In the genomic region with DNA sequence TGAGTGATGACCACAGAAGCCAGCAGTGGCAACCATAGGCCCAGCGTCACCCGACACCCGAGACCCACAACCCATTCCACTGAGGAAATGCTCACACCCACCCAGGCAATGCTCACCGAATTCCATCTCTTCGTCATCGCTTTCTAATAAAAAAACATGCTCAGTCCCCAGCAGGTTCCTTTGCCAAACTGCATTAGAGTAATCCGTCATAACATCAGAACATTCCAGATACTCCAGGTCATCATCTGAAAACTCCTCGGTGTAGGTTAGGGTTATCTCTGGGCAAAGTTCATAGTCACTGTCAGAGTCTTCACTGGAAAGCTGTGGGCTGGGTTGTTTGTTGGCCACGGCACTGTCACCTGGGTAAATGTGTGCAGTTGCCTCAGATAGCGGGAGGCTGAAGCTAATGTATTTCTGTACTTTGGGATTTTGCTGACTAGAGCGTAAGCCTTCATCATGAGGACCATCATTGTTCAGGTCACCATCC, we compare ENCODE assay signal across 1 cellular context.
TF ChIP-seq lines count a peak whose summit lies in the region.

No MANE protein-coding gene starts in this region.

TF ChIP-seq in HepG2, 621 proteins besides CTCF, POLR2A, EP300 and RAD21 (continued from another document and continues in another):
- TF ChIP-seq, protein P1, sequence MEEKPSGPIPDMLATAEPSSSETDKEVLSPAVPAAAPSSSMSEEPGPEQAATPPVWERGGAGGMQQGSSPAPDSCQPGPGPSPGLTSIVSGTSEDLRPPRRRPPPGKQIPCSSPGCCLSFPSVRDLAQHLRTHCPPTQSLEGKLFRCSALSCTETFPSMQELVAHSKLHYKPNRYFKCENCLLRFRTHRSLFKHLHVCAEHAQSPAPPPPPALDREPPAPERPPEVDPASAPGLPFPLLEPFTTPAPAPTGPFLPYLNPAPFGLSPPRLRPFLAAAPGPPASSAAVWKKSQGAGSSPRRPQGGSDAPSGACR (CRISPR knock-in tag; IDR thresholded peaks at IDR 0.05) = no peak
- TF ChIP-seq FOSL2 (CRISPR knock-in tag; IDR thresholded peaks at IDR 0.05) (peak; percentile 63), TBL1XR1 (IDR thresholded peaks at IDR 0.05; ENCODE audit: borderline replicate concordance, low read length, partially characterized antibody) (peak; percentile 92), TARDBP (CRISPR knock-in tag; IDR thresholded peaks at IDR 0.05) (no peak), BCL6 (CRISPR knock-in tag; IDR thresholded peaks at IDR 0.05) (peak; percentile 95), ZNF33B (CRISPR knock-in tag; IDR thresholded peaks at IDR 0.05) (no peak), SMAD3 (CRISPR knock-in tag; IDR thresholded peaks at IDR 0.05) (no peak), ZBTB1 (CRISPR knock-in tag; IDR thresholded peaks at IDR 0.05; ENCODE audit: borderline replicate concordance) (no peak), ZNF788 (CRISPR knock-in tag; IDR thresholded peaks at IDR 0.05; ENCODE audit: borderline replicate concordance) (no peak), CREB1 (IDR thresholded peaks at IDR 0.05) (peak; percentile 77), CREB1 (CRISPR knock-in tag; IDR thresholded peaks at IDR 0.05) (peak; percentile 25; the same call in 1 of the 2 replicates), SOX6 (IDR thresholded peaks at IDR 0.05) (no peak), SOX6 (CRISPR knock-in tag; IDR thresholded peaks at IDR 0.05) (peak; percentile 26; the same call in 1 of the 2 replicates), MAFK (conservative IDR thresholded peaks at IDR 0.05 in 1 of 2, IDR thresholded peaks at IDR 0.05 in 1 of 2; ENCODE audit: low read length in 2 of 2) (peak; percentile 68 to 79), ZNF12 (CRISPR knock-in tag; IDR thresholded peaks at IDR 0.05) (peak; percentile 25; the same call in 1 of the 2 replicates), NR2F1 (CRISPR knock-in tag; IDR thresholded peaks at IDR 0.05) (0 out of 4 replicates have a peak, but pooled peaks of 1 of the 2 experiments have one; percentile 32), IRF2 (CRISPR knock-in tag; IDR thresholded peaks at IDR 0.05) (no peak), ZNF724P (CRISPR knock-in tag; IDR thresholded peaks at IDR 0.05; ENCODE audit: borderline replicate concordance) (no peak), FOXA3 (CRISPR knock-in tag; IDR thresholded peaks at IDR 0.05) (peak; percentile 56), SALL1 (CRISPR knock-in tag; IDR thresholded peaks at IDR 0.05) (peak; percentile 71), ZFP62 (CRISPR knock-in tag; IDR thresholded peaks at IDR 0.05) (no peak), IKZF1 (IDR thresholded peaks at IDR 0.05) (no peak), JARID2 (CRISPR knock-in tag; IDR thresholded peaks at IDR 0.05; ENCODE audit: insufficient replicate concordance) (no peak), ZZZ3 (CRISPR knock-in tag; IDR thresholded peaks at IDR 0.05; ENCODE audit: borderline replicate concordance) (no peak), KDM5B (CRISPR knock-in tag; IDR thresholded peaks at IDR 0.05; ENCODE audit: borderline replicate concordance) (0 out of 2 replicates have a peak, but pooled peaks have one; percentile 30), ZFP1 (CRISPR knock-in tag; IDR thresholded peaks at IDR 0.05) (no peak), HMG20A (CRISPR knock-in tag; IDR thresholded peaks at IDR 0.05; ENCODE audit: borderline replicate concordance) (peak; percentile 88), DPF2 (CRISPR knock-in tag; IDR thresholded peaks at IDR 0.05; ENCODE audit: borderline replicate concordance, low read depth) (no peak), ZNF569 (CRISPR knock-in tag; IDR thresholded peaks at IDR 0.05; ENCODE audit: borderline replicate concordance) (no peak)
- TF ChIP-seq, protein P2, sequence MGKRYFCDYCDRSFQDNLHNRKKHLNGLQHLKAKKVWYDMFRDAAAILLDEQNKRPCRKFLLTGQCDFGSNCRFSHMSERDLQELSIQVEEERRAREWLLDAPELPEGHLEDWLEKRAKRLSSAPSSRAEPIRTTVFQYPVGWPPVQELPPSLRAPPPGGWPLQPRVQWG (CRISPR knock-in tag; IDR thresholded peaks at IDR 0.05; ENCODE audit: borderline replicate concordance, low read depth) = no peak
- TF ChIP-seq, protein P3, sequence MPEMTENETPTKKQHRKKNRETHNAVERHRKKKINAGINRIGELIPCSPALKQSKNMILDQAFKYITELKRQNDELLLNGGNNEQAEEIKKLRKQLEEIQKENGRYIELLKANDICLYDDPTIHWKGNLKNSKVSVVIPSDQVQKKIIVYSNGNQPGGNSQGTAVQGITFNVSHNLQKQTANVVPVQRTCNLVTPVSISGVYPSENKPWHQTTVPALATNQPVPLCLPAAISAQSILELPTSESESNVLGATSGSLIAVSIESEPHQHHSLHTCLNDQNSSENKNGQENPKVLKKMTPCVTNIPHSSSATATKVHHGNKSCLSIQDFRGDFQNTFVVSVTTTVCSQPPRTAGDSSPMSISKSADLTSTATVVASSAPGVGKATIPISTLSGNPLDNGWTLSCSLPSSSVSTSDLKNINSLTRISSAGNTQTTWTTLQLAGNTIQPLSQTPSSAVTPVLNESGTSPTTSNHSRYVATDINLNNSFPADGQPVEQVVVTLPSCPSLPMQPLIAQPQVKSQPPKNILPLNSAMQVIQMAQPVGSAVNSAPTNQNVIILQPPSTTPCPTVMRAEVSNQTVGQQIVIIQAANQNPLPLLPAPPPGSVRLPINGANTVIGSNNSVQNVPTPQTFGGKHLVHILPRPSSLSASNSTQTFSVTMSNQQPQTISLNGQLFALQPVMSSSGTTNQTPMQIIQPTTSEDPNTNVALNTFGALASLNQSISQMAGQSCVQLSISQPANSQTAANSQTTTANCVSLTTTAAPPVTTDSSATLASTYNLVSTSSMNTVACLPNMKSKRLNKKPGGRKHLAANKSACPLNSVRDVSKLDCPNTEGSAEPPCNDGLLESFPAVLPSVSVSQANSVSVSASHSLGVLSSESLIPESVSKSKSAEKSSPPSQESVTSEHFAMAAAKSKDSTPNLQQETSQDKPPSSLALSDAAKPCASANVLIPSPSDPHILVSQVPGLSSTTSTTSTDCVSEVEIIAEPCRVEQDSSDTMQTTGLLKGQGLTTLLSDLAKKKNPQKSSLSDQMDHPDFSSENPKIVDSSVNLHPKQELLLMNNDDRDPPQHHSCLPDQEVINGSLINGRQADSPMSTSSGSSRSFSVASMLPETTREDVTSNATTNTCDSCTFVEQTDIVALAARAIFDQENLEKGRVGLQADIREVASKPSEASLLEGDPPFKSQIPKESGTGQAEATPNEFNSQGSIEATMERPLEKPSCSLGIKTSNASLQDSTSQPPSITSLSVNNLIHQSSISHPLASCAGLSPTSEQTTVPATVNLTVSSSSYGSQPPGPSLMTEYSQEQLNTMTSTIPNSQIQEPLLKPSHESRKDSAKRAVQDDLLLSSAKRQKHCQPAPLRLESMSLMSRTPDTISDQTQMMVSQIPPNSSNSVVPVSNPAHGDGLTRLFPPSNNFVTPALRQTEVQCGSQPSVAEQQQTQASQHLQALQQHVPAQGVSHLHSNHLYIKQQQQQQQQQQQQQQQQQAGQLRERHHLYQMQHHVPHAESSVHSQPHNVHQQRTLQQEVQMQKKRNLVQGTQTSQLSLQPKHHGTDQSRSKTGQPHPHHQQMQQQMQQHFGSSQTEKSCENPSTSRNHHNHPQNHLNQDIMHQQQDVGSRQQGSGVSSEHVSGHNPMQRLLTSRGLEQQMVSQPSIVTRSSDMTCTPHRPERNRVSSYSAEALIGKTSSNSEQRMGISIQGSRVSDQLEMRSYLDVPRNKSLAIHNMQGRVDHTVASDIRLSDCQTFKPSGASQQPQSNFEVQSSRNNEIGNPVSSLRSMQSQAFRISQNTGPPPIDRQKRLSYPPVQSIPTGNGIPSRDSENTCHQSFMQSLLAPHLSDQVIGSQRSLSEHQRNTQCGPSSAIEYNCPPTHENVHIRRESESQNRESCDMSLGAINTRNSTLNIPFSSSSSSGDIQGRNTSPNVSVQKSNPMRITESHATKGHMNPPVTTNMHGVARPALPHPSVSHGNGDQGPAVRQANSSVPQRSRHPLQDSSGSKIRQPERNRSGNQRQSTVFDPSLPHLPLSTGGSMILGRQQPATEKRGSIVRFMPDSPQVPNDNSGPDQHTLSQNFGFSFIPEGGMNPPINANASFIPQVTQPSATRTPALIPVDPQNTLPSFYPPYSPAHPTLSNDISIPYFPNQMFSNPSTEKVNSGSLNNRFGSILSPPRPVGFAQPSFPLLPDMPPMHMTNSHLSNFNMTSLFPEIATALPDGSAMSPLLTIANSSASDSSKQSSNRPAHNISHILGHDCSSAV (CRISPR knock-in tag; IDR thresholded peaks at IDR 0.05; ENCODE audit: borderline replicate concordance) = no peak
- TF ChIP-seq, protein P4, sequence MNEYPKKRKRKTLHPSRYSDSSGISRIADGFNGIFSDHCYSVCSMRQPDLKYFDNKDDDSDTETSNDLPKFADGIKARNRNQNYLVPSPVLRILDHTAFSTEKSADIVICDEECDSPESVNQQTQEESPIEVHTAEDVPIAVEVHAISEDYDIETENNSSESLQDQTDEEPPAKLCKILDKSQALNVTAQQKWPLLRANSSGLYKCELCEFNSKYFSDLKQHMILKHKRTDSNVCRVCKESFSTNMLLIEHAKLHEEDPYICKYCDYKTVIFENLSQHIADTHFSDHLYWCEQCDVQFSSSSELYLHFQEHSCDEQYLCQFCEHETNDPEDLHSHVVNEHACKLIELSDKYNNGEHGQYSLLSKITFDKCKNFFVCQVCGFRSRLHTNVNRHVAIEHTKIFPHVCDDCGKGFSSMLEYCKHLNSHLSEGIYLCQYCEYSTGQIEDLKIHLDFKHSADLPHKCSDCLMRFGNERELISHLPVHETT (CRISPR knock-in tag; conservative IDR thresholded peaks at IDR 0.05) = no peak
- TF ChIP-seq, protein P5, sequence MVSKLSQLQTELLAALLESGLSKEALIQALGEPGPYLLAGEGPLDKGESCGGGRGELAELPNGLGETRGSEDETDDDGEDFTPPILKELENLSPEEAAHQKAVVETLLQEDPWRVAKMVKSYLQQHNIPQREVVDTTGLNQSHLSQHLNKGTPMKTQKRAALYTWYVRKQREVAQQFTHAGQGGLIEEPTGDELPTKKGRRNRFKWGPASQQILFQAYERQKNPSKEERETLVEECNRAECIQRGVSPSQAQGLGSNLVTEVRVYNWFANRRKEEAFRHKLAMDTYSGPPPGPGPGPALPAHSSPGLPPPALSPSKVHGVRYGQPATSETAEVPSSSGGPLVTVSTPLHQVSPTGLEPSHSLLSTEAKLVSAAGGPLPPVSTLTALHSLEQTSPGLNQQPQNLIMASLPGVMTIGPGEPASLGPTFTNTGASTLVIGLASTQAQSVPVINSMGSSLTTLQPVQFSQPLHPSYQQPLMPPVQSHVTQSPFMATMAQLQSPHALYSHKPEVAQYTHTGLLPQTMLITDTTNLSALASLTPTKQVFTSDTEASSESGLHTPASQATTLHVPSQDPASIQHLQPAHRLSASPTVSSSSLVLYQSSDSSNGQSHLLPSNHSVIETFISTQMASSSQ (IDR thresholded peaks at IDR 0.05; ENCODE audit: low read depth) = 0 out of 2 replicates have a peak, but pooled peaks have one; percentile 12
- TF ChIP-seq, protein P5 (CRISPR knock-in tag; IDR thresholded peaks at IDR 0.05; ENCODE audit: borderline replicate concordance) = no peak
- TF ChIP-seq, protein P6, sequence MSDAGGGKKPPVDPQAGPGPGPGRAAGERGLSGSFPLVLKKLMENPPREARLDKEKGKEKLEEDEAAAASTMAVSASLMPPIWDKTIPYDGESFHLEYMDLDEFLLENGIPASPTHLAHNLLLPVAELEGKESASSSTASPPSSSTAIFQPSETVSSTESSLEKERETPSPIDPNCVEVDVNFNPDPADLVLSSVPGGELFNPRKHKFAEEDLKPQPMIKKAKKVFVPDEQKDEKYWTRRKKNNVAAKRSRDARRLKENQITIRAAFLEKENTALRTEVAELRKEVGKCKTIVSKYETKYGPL (CRISPR knock-in tag; IDR thresholded peaks at IDR 0.05) = no peak
- TF ChIP-seq, protein P7, sequence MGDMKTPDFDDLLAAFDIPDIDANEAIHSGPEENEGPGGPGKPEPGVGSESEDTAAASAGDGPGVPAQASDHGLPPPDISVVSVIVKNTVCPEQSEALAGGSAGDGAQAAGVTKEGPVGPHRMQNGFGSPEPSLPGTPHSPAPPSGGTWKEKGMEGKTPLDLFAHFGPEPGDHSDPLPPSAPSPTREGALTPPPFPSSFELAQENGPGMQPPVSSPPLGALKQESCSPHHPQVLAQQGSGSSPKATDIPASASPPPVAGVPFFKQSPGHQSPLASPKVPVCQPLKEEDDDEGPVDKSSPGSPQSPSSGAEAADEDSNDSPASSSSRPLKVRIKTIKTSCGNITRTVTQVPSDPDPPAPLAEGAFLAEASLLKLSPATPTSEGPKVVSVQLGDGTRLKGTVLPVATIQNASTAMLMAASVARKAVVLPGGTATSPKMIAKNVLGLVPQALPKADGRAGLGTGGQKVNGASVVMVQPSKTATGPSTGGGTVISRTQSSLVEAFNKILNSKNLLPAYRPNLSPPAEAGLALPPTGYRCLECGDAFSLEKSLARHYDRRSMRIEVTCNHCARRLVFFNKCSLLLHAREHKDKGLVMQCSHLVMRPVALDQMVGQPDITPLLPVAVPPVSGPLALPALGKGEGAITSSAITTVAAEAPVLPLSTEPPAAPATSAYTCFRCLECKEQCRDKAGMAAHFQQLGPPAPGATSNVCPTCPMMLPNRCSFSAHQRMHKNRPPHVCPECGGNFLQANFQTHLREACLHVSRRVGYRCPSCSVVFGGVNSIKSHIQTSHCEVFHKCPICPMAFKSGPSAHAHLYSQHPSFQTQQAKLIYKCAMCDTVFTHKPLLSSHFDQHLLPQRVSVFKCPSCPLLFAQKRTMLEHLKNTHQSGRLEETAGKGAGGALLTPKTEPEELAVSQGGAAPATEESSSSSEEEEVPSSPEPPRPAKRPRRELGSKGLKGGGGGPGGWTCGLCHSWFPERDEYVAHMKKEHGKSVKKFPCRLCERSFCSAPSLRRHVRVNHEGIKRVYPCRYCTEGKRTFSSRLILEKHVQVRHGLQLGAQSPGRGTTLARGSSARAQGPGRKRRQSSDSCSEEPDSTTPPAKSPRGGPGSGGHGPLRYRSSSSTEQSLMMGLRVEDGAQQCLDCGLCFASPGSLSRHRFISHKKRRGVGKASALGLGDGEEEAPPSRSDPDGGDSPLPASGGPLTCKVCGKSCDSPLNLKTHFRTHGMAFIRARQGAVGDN (CRISPR knock-in tag; IDR thresholded peaks at IDR 0.05) = peak; percentile 32; the same call in 1 of the 2 replicates
- TF ChIP-seq, protein P8, sequence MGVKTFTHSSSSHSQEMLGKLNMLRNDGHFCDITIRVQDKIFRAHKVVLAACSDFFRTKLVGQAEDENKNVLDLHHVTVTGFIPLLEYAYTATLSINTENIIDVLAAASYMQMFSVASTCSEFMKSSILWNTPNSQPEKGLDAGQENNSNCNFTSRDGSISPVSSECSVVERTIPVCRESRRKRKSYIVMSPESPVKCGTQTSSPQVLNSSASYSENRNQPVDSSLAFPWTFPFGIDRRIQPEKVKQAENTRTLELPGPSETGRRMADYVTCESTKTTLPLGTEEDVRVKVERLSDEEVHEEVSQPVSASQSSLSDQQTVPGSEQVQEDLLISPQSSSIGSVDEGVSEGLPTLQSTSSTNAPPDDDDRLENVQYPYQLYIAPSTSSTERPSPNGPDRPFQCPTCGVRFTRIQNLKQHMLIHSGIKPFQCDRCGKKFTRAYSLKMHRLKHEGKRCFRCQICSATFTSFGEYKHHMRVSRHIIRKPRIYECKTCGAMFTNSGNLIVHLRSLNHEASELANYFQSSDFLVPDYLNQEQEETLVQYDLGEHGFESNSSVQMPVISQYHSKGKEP (CRISPR knock-in tag; IDR thresholded peaks at IDR 0.05) = no peak
